8 cellular contexts compared by ENCODE assay signal in genomic region chr4:8427761-8428287, GRCh38. TPM values are rescaled to one million over a fixed set of nuclear protein-coding genes. Genes with fewer than 3 reads are reported as not detected.
DNase-seq lines count a peak whose midpoint lies in the region; ATAC-seq and TF ChIP-seq lines count a peak whose summit lies in the region.

No MANE protein-coding gene starts in this region.

- peak; percentile 4 for DNase-seq in Caki2 (ENCODE audit: low read depth)
- no peak for DNase-seq in SK-N-MC (ENCODE audit: low read depth, low spot score)
- peak; percentile 9 for DNase-seq in epithelial cell of esophagus (ENCODE audit: low read depth)
- DNase-seq in NCI-H1048 (lab: John Stamatoyannopoulos, UW), result no peak
- no peak for DNase-seq in ACHN

- H3K9me3 ChIP-seq in SK-N-MC (ENCODE audit: low read depth, low read length) (no peaks in the 10 kb centered on the region), muscle layer of colon (ENCODE audit: low read length) (no peaks in the 10 kb centered on the region)

- H3K9ac ChIP-seq in SK-N-MC (ENCODE audit: insufficient read length), result peak overlapping the region; percentile 60
- H3K9ac ChIP-seq in muscle layer of colon (ENCODE audit: low read length), result peak overlapping the region; percentile 71

- peak; percentile 56 for ATAC-seq in GM19372 (IDR thresholded peaks at IDR 0.05; ENCODE audit: low read depth, unreplicated experiment)
- peak; percentile 58 for ATAC-seq in HG03378 (IDR thresholded peaks at IDR 0.05; ENCODE audit: unreplicated experiment)

- peak overlapping the region; percentile 80 for H3K4me3 ChIP-seq in SK-N-MC
- peak overlapping the region; percentile 69 for H3K4me3 ChIP-seq in epithelial cell of esophagus (ENCODE audit: low read length)
- H3K4me3 ChIP-seq in muscle layer of colon (ENCODE audit: low read depth in 1 of 2, low read length in 2 of 2), result peak overlapping the region; percentile 43 to 96

- H3K36me3 ChIP-seq in SK-N-MC (ENCODE audit: insufficient read depth, low read length), result no peaks in the 10 kb centered on the region
- no peaks in the 10 kb centered on the region for H3K36me3 ChIP-seq in muscle layer of colon (ENCODE audit: insufficient read depth, low read length)

- in situ Hi-C loops in Caki2 (cut with HindIII; ENCODE audit: low pct_unique_long_range_greater_than_20kb, low sequenced_read_pairs), result no loop called here
- in situ Hi-C loops in ACHN (cut with HindIII; ENCODE audit: low pct_ligation_motif_present, low pct_unique_long_range_greater_than_20kb, low sequenced_read_pairs), result no loop called here

- TF ChIP-seq CTCF in epithelial cell of esophagus (IDR thresholded peaks at IDR 0.05; ENCODE audit: insufficient read depth, low read depth, low read length, missing control alignments), result no peak

- H3K27me3 ChIP-seq in muscle layer of colon (ENCODE audit: control insufficient read depth in 1 of 2, insufficient read depth in 2 of 2, low read length in 2 of 2), result no peaks in the 10 kb centered on the region

- H3K27ac ChIP-seq in SK-N-MC, result no peak overlapping the region
- peak overlapping the region; percentile 67 for H3K27ac ChIP-seq in muscle layer of colon (ENCODE audit: low read depth, low read length)

- peaks cover 24% of the 10 kb centered on the region for H3K4me1 ChIP-seq in muscle layer of colon (ENCODE audit: insufficient read depth, low read length)

RNA-seq across cellular contexts. Expression of gene ACOX3, which starts 12.7 kb away (rescaled TPM):
- 7.3 and 10.5 TPM in 2 replicates for total RNA-seq in Caki2 (2014; rRNA removed; shearing (Covaris generic); ENCODE audit: low replicate concordance)

RNA-seq across cellular contexts. Expression of gene TRMT44, which starts 12.8 kb away (rescaled TPM):
- total RNA-seq in Caki2 (2014; rRNA removed; shearing (Covaris generic); ENCODE audit: low replicate concordance), result 6.8 and 19.8 TPM in 2 replicates

Comparison
In these comparisons a context has a peak if more than half of its experiments do, and no peak if none do; other contexts are left out.
1. DNase-seq: peak in Caki2 (single experiment) and epithelial cell of esophagus (single experiment); none in SK-N-MC (single experiment), NCI-H1048 (single experiment) and ACHN (single experiment).
2. Peak in every context shown above with its lines, with median percentiles within 50 percentile points of each other: H3K4me3 ChIP-seq.